In genomic region chr5:162283611-162284010, GRCh38 we compare ENCODE assay signal across 32 cellular contexts.
"Had no signal": no experiment of that assay in that cellular context is flagged by ENCODE, and none has a peak within 500 bp of the region (broad histone marks: within the 10 kb centered on the region; RNA-seq: fewer than 3 reads in every experiment).

No MANE protein-coding gene starts in this region.

- H3K4me3 Mint-ChIP-seq: activated B cell treated with CpG ODN at 0.5 μM for 24 hours; activated CD8-positive, alpha-beta memory T cell treated with anti-CD3 and anti-CD28 coated beads, Interleukin-2, amount 10 ng/mL, durations not matched to agents 7 days and 5 days; activated CD8-positive, alpha-beta T cell treated with anti-CD3 and anti-CD28 coated beads, Interleukin-2, amount 10 ng/mL, durations not matched to agents 7 days and 5 days; activated naive CD4-positive, alpha-beta T cell treated with anti-CD3 and anti-CD28 coated beads for 36 hours; activated naive CD4-positive, alpha-beta T cell treated with anti-CD3 and anti-CD28 coated beads, Interleukin-2, amount 50 U/mL, for 24 hours; activated naive CD8-positive, alpha-beta T cell treated with anti-CD3 and anti-CD28 coated beads, Interleukin-2, amount 10 ng/mL, durations not matched to agents 7 days and 5 days; activated T-helper 1 cell treated with anti-CD3 and anti-CD28 coated beads, Interleukin-12 subunit alpha, Interleukin-12 subunit beta, Interleukin-2, Interleukin-4 antibody, amounts not matched to agents 30 ng/mL and 10 ng/mL and 1 ng/mL, durations not matched to agents 14 hours and 24 hours and 36 hours; brain; T-helper 17 cell; T-helper 2 cell treated with Interferon-gamma antibody and Interleukin-4, amounts not matched to agents 5 μg/mL and 100 μg/mL, for 36 hours had no signal

- ATAC-seq: activated CD4-positive, CD25-positive, alpha-beta regulatory T cell treated with anti-CD3 and anti-CD28 coated beads, Interleukin-2, amount 50 U/mL, for 24 hours; activated CD8-positive, alpha-beta memory T cell treated with anti-CD3 and anti-CD28 coated beads, Interleukin-2, amount 10 ng/mL, durations not matched to agents 7 days and 5 days; activated CD8-positive, alpha-beta T cell treated with anti-CD3 and anti-CD28 coated beads, Interleukin-2, amount 10 ng/mL, durations not matched to agents 7 days and 5 days; esophagus mucosa; heart left ventricle; T-helper 17 cell had no signal

- H3K9me3 ChIP-seq: ascending aorta, breast epithelium, colonic mucosa, heart left ventricle had no signal

- H3K36me3 Mint-ChIP-seq: activated CD8-positive, alpha-beta memory T cell treated with anti-CD3 and anti-CD28 coated beads, Interleukin-2, amount 10 ng/mL, durations not matched to agents 7 days and 5 days; activated naive CD4-positive, alpha-beta T cell treated with anti-CD3 and anti-CD28 coated beads, Interleukin-2, amount 50 U/mL, for 24 hours; activated naive CD8-positive, alpha-beta T cell treated with anti-CD3 and anti-CD28 coated beads, Interleukin-2, amount 10 ng/mL, durations not matched to agents 7 days and 5 days; brain had no signal

- H3K9me3 Mint-ChIP-seq: activated T-helper 1 cell treated with anti-CD3 and anti-CD28 coated beads, Interleukin-12 subunit alpha, Interleukin-12 subunit beta, Interleukin-2, Interleukin-4 antibody, amounts not matched to agents 30 ng/mL and 10 ng/mL and 1 ng/mL, durations not matched to agents 14 hours and 24 hours and 36 hours; T-helper 2 cell treated with Interferon-gamma antibody and Interleukin-4, amounts not matched to agents 5 μg/mL and 100 μg/mL, for 36 hours had no signal

- H3K27me3 Mint-ChIP-seq: activated B cell treated with CpG ODN at 0.5 μM for 24 hours; activated CD8-positive, alpha-beta memory T cell treated with anti-CD3 and anti-CD28 coated beads, Interleukin-2, amount 10 ng/mL, durations not matched to agents 7 days and 5 days; activated naive CD4-positive, alpha-beta T cell treated with anti-CD3 and anti-CD28 coated beads, Interleukin-2, amount 50 U/mL, for 24 hours; activated naive CD8-positive, alpha-beta T cell treated with anti-CD3 and anti-CD28 coated beads, Interleukin-2, amount 10 ng/mL, durations not matched to agents 7 days and 5 days; T-helper 17 cell had no signal

- H3K27me3 ChIP-seq: ascending aorta, breast epithelium, cardiac muscle cell, colonic mucosa, heart left ventricle had no signal

- DNase-seq: activated B cell treated with CpG ODN at 0.5 μM for 24 hours; activated CD4-positive, alpha-beta T cell treated with anti-CD3 and anti-CD28 coated beads for 48 hours; activated CD4-positive, alpha-beta T cell treated with anti-CD3 and anti-CD28 coated beads, Interleukin-2, amount 50 U/mL, for 1 hour; activated CD4-positive, alpha-beta T cell treated with anti-CD3 and anti-CD28 coated beads, Interleukin-2, amount 50 U/mL, for 48 hours; activated CD8-positive, alpha-beta memory T cell treated with anti-CD3 and anti-CD28 coated beads, Interleukin-2, amount 10 ng/mL, durations not matched to agents 7 days and 5 days; activated CD8-positive, alpha-beta memory T cell treated with anti-CD3 and anti-CD28 coated beads, Interleukin-2, amount 50 U/mL, for 4 hours; activated CD8-positive, alpha-beta T cell treated with anti-CD3 and anti-CD28 coated beads, Interleukin-2, amount 10 ng/mL, durations not matched to agents 7 days and 5 days; activated effector memory CD4-positive, alpha-beta T cell treated with anti-CD3 and anti-CD28 coated beads, Interleukin-2, amount 50 U/mL, for 16 hours; activated naive CD4-positive, alpha-beta T cell treated with anti-CD3 and anti-CD28 coated beads for 36 hours; activated naive CD8-positive, alpha-beta T cell treated with anti-CD3 and anti-CD28 coated beads, Interleukin-2, amount 10 ng/mL, durations not matched to agents 7 days and 5 days; activated T-cell treated with anti-CD3 and anti-CD28 coated beads, Interleukin-2, amount 50 U/mL, for 1 hour; activated T-cell treated with anti-CD3 and anti-CD28 coated beads, Interleukin-2, amount 50 U/mL, for 48 hours; central memory CD4-positive, alpha-beta T cell; cerebellar nuclear complex; colonic mucosa; effector CD8-positive, alpha-beta T cell; foreskin fibroblast; heart left ventricle; T-helper 1 cell; T-helper 17 cell; T1000; WERI-Rb-1 had no signal

- H3K4me3 ChIP-seq: ascending aorta, breast epithelium, cardiac muscle cell, colonic mucosa, heart left ventricle had no signal

- H3K4me1 Mint-ChIP-seq: activated B cell treated with CpG ODN at 0.5 μM for 24 hours; activated CD8-positive, alpha-beta memory T cell treated with anti-CD3 and anti-CD28 coated beads, Interleukin-2, amount 10 ng/mL, durations not matched to agents 7 days and 5 days; activated naive CD4-positive, alpha-beta T cell treated with anti-CD3 and anti-CD28 coated beads, Interleukin-2, amount 50 U/mL, for 24 hours; activated naive CD8-positive, alpha-beta T cell treated with anti-CD3 and anti-CD28 coated beads, Interleukin-2, amount 10 ng/mL, durations not matched to agents 7 days and 5 days; T-helper 17 cell had no signal

- H3K4me1 ChIP-seq: ascending aorta, breast epithelium, colonic mucosa, heart left ventricle had no signal

- H3K36me3 ChIP-seq: ascending aorta, breast epithelium, cardiac muscle cell, colonic mucosa, heart left ventricle, WERI-Rb-1 had no signal

- H3K27ac Mint-ChIP-seq: activated B cell treated with CpG ODN at 0.5 μM for 24 hours; activated CD8-positive, alpha-beta memory T cell treated with anti-CD3 and anti-CD28 coated beads, Interleukin-2, amount 10 ng/mL, durations not matched to agents 7 days and 5 days; activated CD8-positive, alpha-beta T cell treated with anti-CD3 and anti-CD28 coated beads, Interleukin-2, amount 10 ng/mL, durations not matched to agents 7 days and 5 days; activated naive CD4-positive, alpha-beta T cell treated with anti-CD3 and anti-CD28 coated beads for 36 hours; activated naive CD4-positive, alpha-beta T cell treated with anti-CD3 and anti-CD28 coated beads, Interleukin-2, amount 50 U/mL, for 24 hours; activated naive CD8-positive, alpha-beta T cell treated with anti-CD3 and anti-CD28 coated beads, Interleukin-2, amount 10 ng/mL, durations not matched to agents 7 days and 5 days; activated T-helper 1 cell treated with anti-CD3 and anti-CD28 coated beads, Interleukin-12 subunit alpha, Interleukin-12 subunit beta, Interleukin-2, Interleukin-4 antibody, amounts not matched to agents 30 ng/mL and 10 ng/mL and 1 ng/mL, durations not matched to agents 14 hours and 24 hours and 36 hours; activated T-helper 2 cell treated with anti-CD3 and anti-CD28 coated beads, Interferon-gamma antibody, Interleukin-2, Interleukin-4, amounts not matched to agents 10 μg/mL and 5 μg/mL and 100 μg/mL, durations not matched to agents 14 hours and 24 hours and 36 hours; brain; T-helper 17 cell; T-helper 2 cell treated with Interferon-gamma antibody and Interleukin-4, amounts not matched to agents 5 μg/mL and 100 μg/mL, for 36 hours had no signal

- H3K27ac ChIP-seq: ascending aorta, breast epithelium, cardiac muscle cell, colonic mucosa, heart left ventricle, WERI-Rb-1 had no signal
